Comparison of ENCODE assay signal across 18 cellular contexts in genomic region chr4:100582146-100582545, GRCh38.
DNase-seq lines count a peak whose midpoint lies in the region; ATAC-seq and TF ChIP-seq lines count a peak whose summit lies in the region.
"Had no signal": no experiment of that assay in that cellular context is flagged by ENCODE, and none has a peak within 500 bp of the region (broad histone marks: within the 10 kb centered on the region; RNA-seq: fewer than 3 reads in every experiment).

No MANE protein-coding gene starts in this region.

- no peak for DNase-seq in GM23338 (ENCODE audit: low spot score)
- peak; percentile 17 for DNase-seq in PC-3
- peak; percentile 1 for DNase-seq in adipocyte (ENCODE audit: low read depth)
- DNase-seq in gastrocnemius medialis, result peak; percentile 58 to 62
- no peak for DNase-seq in dedifferentiated amniotic fluid mesenchymal stem cell (ENCODE audit: extremely low spot score)
- no peak for DNase-seq in amygdala (lab: John Stamatoyannopoulos, UW)
- DNase-seq: CD4-positive, alpha-beta T cell; DMS79; GM23248; MV-4-11; NCI-H1417 treated with DMSO at 0.1 percent for 48 hours; NCI-H2081; NCI-H226; NCI-H526 treated with DMSO at 0.1 percent for 48 hours; NK-92 treated with Interleukin-12 subunit alpha and Interleukin-12 subunit beta, amount 100 ng/mL, for 24 hours had no signal

- no peak overlapping the region for H3K4me3 Mint-ChIP-seq in GM23338
- H3K4me3 Mint-ChIP-seq: B cell; CD4-positive, alpha-beta T cell had no signal

- H3K27ac ChIP-seq in GM23338 (ENCODE audit: low read depth) (no peak overlapping the region), PC-3 (ENCODE audit: low read length) (peak overlapping the region; percentile 23; the same call in 1 of the 2 replicates), gastrocnemius medialis (peak overlapping the region; percentile 68 to 87 (median 76))
- H3K27ac ChIP-seq: GM23248, SJSA1 had no signal

- H2AFZ ChIP-seq in GM23338 (peak overlapping the region; percentile 48; the same call in 1 of the 2 replicates), PC-3 (ENCODE audit: low read length) (no peak overlapping the region)
- H2AFZ ChIP-seq: GM23248 had no signal

- ATAC-seq in GM23338 (no peak), PC-3 (peak; percentile 28; the same call in 1 of the 2 replicates), gastrocnemius medialis (peak; percentile 84 to 93), GM19452 (IDR thresholded peaks at IDR 0.05; ENCODE audit: unreplicated experiment) (no peak)

- H3K4me1 ChIP-seq in GM23338 (ENCODE audit: insufficient read depth) (no peaks in the 10 kb centered on the region), PC-3 (ENCODE audit: insufficient read depth, low read length) (peaks cover 23% of the 10 kb centered on the region), adipocyte (ENCODE audit: control insufficient read depth, insufficient read depth, low read length) (no peaks in the 10 kb centered on the region), gastrocnemius medialis (peaks cover 16% of the 10 kb centered on the region in 2 donors)
- H3K4me1 ChIP-seq: SJSA1 had no signal

- H3K27me3 Mint-ChIP-seq in GM23338 (ENCODE audit: insufficient read depth, low read depth, poor library complexity), result no peaks in the 10 kb centered on the region
- H3K27me3 Mint-ChIP-seq: CD4-positive, alpha-beta T cell had no signal

- H3K9ac ChIP-seq in PC-3 (ENCODE audit: low read length) (no peak overlapping the region), adipocyte (ENCODE audit: low read length) (no peak overlapping the region)
- H3K9ac ChIP-seq: GM23248 had no signal

- no peaks in the 10 kb centered on the region for H3K9me3 ChIP-seq in PC-3 (ENCODE audit: low read length)
- no peaks in the 10 kb centered on the region for H3K9me3 ChIP-seq in adipocyte (ENCODE audit: control insufficient read depth, low read length)
- H3K9me3 ChIP-seq in gastrocnemius medialis, result no peaks in the 10 kb centered on the region
- H3K9me3 ChIP-seq: SJSA1 had no signal

- no peaks in the 10 kb centered on the region for H3F3A ChIP-seq in GM23338 (replicated peaks; ENCODE audit: low read depth)
- H3F3A ChIP-seq in PC-3 (ENCODE audit: low read length, unreplicated experiment), result no peaks in the 10 kb centered on the region

- H3K9me3 Mint-ChIP-seq in GM23338, result no peaks in the 10 kb centered on the region
- H3K9me3 Mint-ChIP-seq: CD4-positive, alpha-beta T cell had no signal

- in situ Hi-C loops in gastrocnemius medialis (cut with MboI; ENCODE audit: low sequenced_read_pairs in 4 of 4), result no loop called here

- no peaks in the 10 kb centered on the region for H3K36me3 ChIP-seq in GM23338 (ENCODE audit: insufficient read depth)
- no peaks in the 10 kb centered on the region for H3K36me3 ChIP-seq in PC-3 (ENCODE audit: low read depth, low read length)
- no peaks in the 10 kb centered on the region for H3K36me3 ChIP-seq in adipocyte (ENCODE audit: control insufficient read depth, insufficient read depth, low read length, severe bottlenecking)
- no peaks in the 10 kb centered on the region for H3K36me3 ChIP-seq in gastrocnemius medialis
- H3K36me3 ChIP-seq: SJSA1 had no signal

- H3K27ac Mint-ChIP-seq in GM23338, result no peak overlapping the region
- H3K27ac Mint-ChIP-seq: B cell; CD4-positive, alpha-beta T cell had no signal

- POLR2A ChIA-PET in PC-3 (lab: Charles Lee; ENCODE audit: unreplicated experiment), result no interaction called here

- H4K20me1 ChIP-seq in GM23338 (replicated peaks; ENCODE audit: insufficient read depth) (no peaks in the 10 kb centered on the region), PC-3 (ENCODE audit: low read length) (no peaks in the 10 kb centered on the region)

- H3K9me2 ChIP-seq in GM23338 (ENCODE audit: insufficient read depth) (peaks cover under 1% of the 10 kb centered on the region), PC-3 (replicated peaks; ENCODE audit: low read length) (no peaks in the 10 kb centered on the region)

- BruUV-seq in PC-3 (replicated peaks; lab: Mats Ljungman, UMichigan), result no TSS peak

- intact Hi-C loops in PC-3 (cut with micrococcal nuclease) (no loop called here), gastrocnemius medialis (cut with DNase I; ENCODE audit: low total_unique reads) (loop anchor here (10.0 kb wide), 1 partner anchor 487 kb away; no protein-coding TSS in a partner anchor)

- no peaks in the 10 kb centered on the region for H3K4me1 Mint-ChIP-seq in GM23338
- H3K4me1 Mint-ChIP-seq: B cell had no signal

- H3K36me3 Mint-ChIP-seq in GM23338 (ENCODE audit: low read depth), result no peaks in the 10 kb centered on the region

- no peaks in the 10 kb centered on the region for H3K27me3 ChIP-seq in GM23338 (ENCODE audit: insufficient read depth)
- no peaks in the 10 kb centered on the region for H3K27me3 ChIP-seq in PC-3 (ENCODE audit: low read length)
- H3K27me3 ChIP-seq in adipocyte (replicated peaks; ENCODE audit: control insufficient read depth, insufficient read depth, low read length), result no peaks in the 10 kb centered on the region
- no peaks in the 10 kb centered on the region for H3K27me3 ChIP-seq in gastrocnemius medialis
- H3K27me3 ChIP-seq: SJSA1 had no signal

- peak in 1 of 2 donors; percentile 40 for TF ChIP-seq POLR2A in gastrocnemius medialis (IDR thresholded peaks at IDR 0.05)

- H3K79me2 ChIP-seq in GM23338 (replicated peaks; ENCODE audit: insufficient read depth), result no peaks in the 10 kb centered on the region
- H3K79me2 ChIP-seq in PC-3 (ENCODE audit: low read length), result no peaks in the 10 kb centered on the region

- TF ChIP-seq CTCF in GM23338 (conservative IDR thresholded peaks at IDR 0.05; ENCODE audit: low read depth in 2 of 2) (no peak), PC-3 (conservative IDR thresholded peaks at IDR 0.05; ENCODE audit: low read depth, low read length) (no peak), gastrocnemius medialis (IDR thresholded peaks at IDR 0.05 in 4 of 5, conservative IDR thresholded peaks at IDR 0.05 in 1 of 5) (no peak)

- CTCF ChIA-PET in PC-3 (lab: Charles Lee), result no interaction called here

- H3K4me3 ChIP-seq in GM23338, result no peak overlapping the region
- H3K4me3 ChIP-seq in PC-3 (ENCODE audit: low read length), result no peak overlapping the region
- no peak overlapping the region for H3K4me3 ChIP-seq in adipocyte (ENCODE audit: low read length)
- peak overlapping the region in 2 of 4 donors; percentile 12 to 19 for H3K4me3 ChIP-seq in gastrocnemius medialis
- H3K4me3 ChIP-seq: GM23248, SJSA1 had no signal

- H3K4me2 ChIP-seq in GM23338 (no peak overlapping the region), PC-3 (ENCODE audit: low read length) (peak overlapping the region; percentile 37)

TF ChIP-seq in GM23338, 12 proteins besides CTCF, POLR2A, EP300 and RAD21 (continues in another document):
- TF ChIP-seq, protein P1, sequence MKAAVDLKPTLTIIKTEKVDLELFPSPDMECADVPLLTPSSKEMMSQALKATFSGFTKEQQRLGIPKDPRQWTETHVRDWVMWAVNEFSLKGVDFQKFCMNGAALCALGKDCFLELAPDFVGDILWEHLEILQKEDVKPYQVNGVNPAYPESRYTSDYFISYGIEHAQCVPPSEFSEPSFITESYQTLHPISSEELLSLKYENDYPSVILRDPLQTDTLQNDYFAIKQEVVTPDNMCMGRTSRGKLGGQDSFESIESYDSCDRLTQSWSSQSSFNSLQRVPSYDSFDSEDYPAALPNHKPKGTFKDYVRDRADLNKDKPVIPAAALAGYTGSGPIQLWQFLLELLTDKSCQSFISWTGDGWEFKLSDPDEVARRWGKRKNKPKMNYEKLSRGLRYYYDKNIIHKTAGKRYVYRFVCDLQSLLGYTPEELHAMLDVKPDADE (IDR thresholded peaks at IDR 0.05), result no peak
- TF ChIP-seq, protein P2, sequence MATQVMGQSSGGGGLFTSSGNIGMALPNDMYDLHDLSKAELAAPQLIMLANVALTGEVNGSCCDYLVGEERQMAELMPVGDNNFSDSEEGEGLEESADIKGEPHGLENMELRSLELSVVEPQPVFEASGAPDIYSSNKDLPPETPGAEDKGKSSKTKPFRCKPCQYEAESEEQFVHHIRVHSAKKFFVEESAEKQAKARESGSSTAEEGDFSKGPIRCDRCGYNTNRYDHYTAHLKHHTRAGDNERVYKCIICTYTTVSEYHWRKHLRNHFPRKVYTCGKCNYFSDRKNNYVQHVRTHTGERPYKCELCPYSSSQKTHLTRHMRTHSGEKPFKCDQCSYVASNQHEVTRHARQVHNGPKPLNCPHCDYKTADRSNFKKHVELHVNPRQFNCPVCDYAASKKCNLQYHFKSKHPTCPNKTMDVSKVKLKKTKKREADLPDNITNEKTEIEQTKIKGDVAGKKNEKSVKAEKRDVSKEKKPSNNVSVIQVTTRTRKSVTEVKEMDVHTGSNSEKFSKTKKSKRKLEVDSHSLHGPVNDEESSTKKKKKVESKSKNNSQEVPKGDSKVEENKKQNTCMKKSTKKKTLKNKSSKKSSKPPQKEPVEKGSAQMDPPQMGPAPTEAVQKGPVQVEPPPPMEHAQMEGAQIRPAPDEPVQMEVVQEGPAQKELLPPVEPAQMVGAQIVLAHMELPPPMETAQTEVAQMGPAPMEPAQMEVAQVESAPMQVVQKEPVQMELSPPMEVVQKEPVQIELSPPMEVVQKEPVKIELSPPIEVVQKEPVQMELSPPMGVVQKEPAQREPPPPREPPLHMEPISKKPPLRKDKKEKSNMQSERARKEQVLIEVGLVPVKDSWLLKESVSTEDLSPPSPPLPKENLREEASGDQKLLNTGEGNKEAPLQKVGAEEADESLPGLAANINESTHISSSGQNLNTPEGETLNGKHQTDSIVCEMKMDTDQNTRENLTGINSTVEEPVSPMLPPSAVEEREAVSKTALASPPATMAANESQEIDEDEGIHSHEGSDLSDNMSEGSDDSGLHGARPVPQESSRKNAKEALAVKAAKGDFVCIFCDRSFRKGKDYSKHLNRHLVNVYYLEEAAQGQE (IDR thresholded peaks at IDR 0.05; ENCODE audit: unreplicated experiment), result no peak
- TF ChIP-seq NANOG (IDR thresholded peaks at IDR 0.05; ENCODE audit: borderline replicate concordance) (no peak), JUNB (IDR thresholded peaks at IDR 0.05; ENCODE audit: unreplicated experiment) (no peak), ZNF331 (CRISPR knock-in tag; IDR thresholded peaks at IDR 0.05; ENCODE audit: low read depth) (no peak), STAT1 (IDR thresholded peaks at IDR 0.05; ENCODE audit: unreplicated experiment) (no peak), CREB1 (CRISPR knock-in tag; IDR thresholded peaks at IDR 0.05; ENCODE audit: low read depth) (no peak), EZH2phosphoT487 (IDR thresholded peaks at IDR 0.05; ENCODE audit: unreplicated experiment) (no peak), ZNF114 (CRISPR knock-in tag; IDR thresholded peaks at IDR 0.05) (no peak), EZH2 (IDR thresholded peaks at IDR 0.05; ENCODE audit: low read depth, unreplicated experiment) (no peak)

Comparison
In these comparisons a context has a peak if more than half of its experiments do, and no peak if none do; other contexts are left out.
1. ATAC-seq: peak in PC-3 (single experiment) and gastrocnemius medialis (2 of 2); none in GM23338 (single experiment) and GM19452 (single experiment).
2. DNase-seq: peak in PC-3 (single experiment), adipocyte (single experiment) and gastrocnemius medialis (2 of 2); none in GM23338 (single experiment), dedifferentiated amniotic fluid mesenchymal stem cell (single experiment) and amygdala (0 of 56).